ENCODE assay signal across 14 cellular contexts in the genomic region with DNA sequence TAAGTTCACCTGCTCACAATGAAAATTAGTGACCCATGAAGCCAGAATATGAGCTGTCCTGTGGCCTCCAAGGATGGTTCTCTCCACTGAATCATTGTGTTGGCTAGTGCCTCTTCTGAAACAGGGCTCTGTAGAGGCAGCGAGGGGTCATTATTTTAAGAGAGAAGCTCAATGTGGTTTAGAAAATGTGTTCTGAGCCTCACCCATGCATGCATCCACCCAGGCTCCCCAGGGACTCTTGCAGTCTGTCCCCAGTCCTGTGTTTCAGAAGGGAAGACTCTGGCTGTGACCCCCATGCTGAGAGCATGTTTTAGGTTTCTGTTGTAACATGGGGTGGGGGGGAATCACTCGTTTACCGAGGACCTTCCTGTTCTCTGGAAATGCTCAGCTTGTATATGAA.
DNase-seq lines count a peak whose midpoint lies in the region; ATAC-seq, FAIRE-seq and TF ChIP-seq lines count a peak whose summit lies in the region.
"Had no signal": no experiment of that assay in that cellular context is flagged by ENCODE, and none has a peak within 500 bp of the region (broad histone marks: within the 10 kb centered on the region; RNA-seq: fewer than 3 reads in every experiment).

No MANE protein-coding gene starts in this region.

- intact Hi-C loops in activated B cell treated with CpG ODN at 0.5 μM for 24 hours (cut with micrococcal nuclease) = no loop called here

- no peak overlapping the region for H3K27ac Mint-ChIP-seq in activated B cell treated with CpG ODN at 0.5 μM for 24 hours
- H3K27ac Mint-ChIP-seq in activated CD8-positive, alpha-beta memory T cell treated with anti-CD3 and anti-CD28 coated beads, Interleukin-2, amount 10 ng/mL, durations not matched to agents 7 days and 5 days = no peak overlapping the region
- H3K27ac Mint-ChIP-seq: activated T-helper 17 cell treated with anti-CD3 and anti-CD28 coated beads, Interleukin-2, amount 50 U/mL, for 72 hours; IgD-negative memory B cell had no signal

- peaks cover 17% of the 10 kb centered on the region for H3K27me3 Mint-ChIP-seq in activated B cell treated with CpG ODN at 0.5 μM for 24 hours
- no peaks in the 10 kb centered on the region for H3K27me3 Mint-ChIP-seq in activated CD8-positive, alpha-beta memory T cell treated with anti-CD3 and anti-CD28 coated beads, Interleukin-2, amount 10 ng/mL, durations not matched to agents 7 days and 5 days
- H3K27me3 Mint-ChIP-seq: activated T-helper 17 cell treated with anti-CD3 and anti-CD28 coated beads, Interleukin-2, amount 50 U/mL, for 72 hours had no signal

- FAIRE-seq in frontal cortex (lab: Jason Lieb, UNC) = no peak
- FAIRE-seq: endothelial cell of umbilical vein had no signal

- ATAC-seq in GM18520 (IDR thresholded peaks at IDR 0.05; ENCODE audit: unreplicated experiment) (peak; percentile 69), GM21515 (IDR thresholded peaks at IDR 0.05; ENCODE audit: unreplicated experiment) (peak; percentile 73), HG03095 (IDR thresholded peaks at IDR 0.05; ENCODE audit: unreplicated experiment) (peak; percentile 90), activated B cell treated with CpG ODN at 0.5 μM for 24 hours (ENCODE audit: low read depth) (peak; percentile 89)
- no peak for ATAC-seq in activated CD8-positive, alpha-beta memory T cell treated with anti-CD3 and anti-CD28 coated beads, Interleukin-2, amount 10 ng/mL, durations not matched to agents 7 days and 5 days
- ATAC-seq: activated T-helper 17 cell treated with anti-CD3 and anti-CD28 coated beads, Interleukin-2, amount 50 U/mL, for 72 hours had no signal

- H3K4me3 Mint-ChIP-seq in activated B cell treated with CpG ODN at 0.5 μM for 24 hours = peak overlapping the region; percentile 55
- no peak overlapping the region for H3K4me3 Mint-ChIP-seq in activated CD8-positive, alpha-beta memory T cell treated with anti-CD3 and anti-CD28 coated beads, Interleukin-2, amount 10 ng/mL, durations not matched to agents 7 days and 5 days
- H3K4me3 Mint-ChIP-seq: activated T-helper 17 cell treated with anti-CD3 and anti-CD28 coated beads, Interleukin-2, amount 50 U/mL, for 72 hours had no signal

- DNase-seq in activated B cell treated with CpG ODN at 0.5 μM for 24 hours (no peak), frontal cortex (ENCODE audit: low spot score in 2 of 2) (no peak), DMS153 (lab: John Stamatoyannopoulos, UW) (no peak), anterior cingulate cortex (lab: John Stamatoyannopoulos, UW) (no peak)
- DNase-seq in activated CD8-positive, alpha-beta memory T cell treated with anti-CD3 and anti-CD28 coated beads, Interleukin-2, amount 10 ng/mL, durations not matched to agents 7 days and 5 days = no peak
- DNase-seq: activated CD4-positive, alpha-beta T cell treated with anti-CD3 and anti-CD28 coated beads for 1 hour; posterior cingulate gyrus; stimulated activated naive CD4-positive, alpha-beta T cell had no signal

- H3K4me1 Mint-ChIP-seq in activated B cell treated with CpG ODN at 0.5 μM for 24 hours = peaks cover 47% of the 10 kb centered on the region
- H3K4me1 Mint-ChIP-seq in activated CD8-positive, alpha-beta memory T cell treated with anti-CD3 and anti-CD28 coated beads, Interleukin-2, amount 10 ng/mL, durations not matched to agents 7 days and 5 days = peaks cover under 1% of the 10 kb centered on the region

- POLR2A ChIA-PET in activated B cell treated with CpG ODN at 0.5 μM for 24 hours (lab: Charles Lee) = no interaction called here

- TF ChIP-seq CTCF in activated B cell treated with CpG ODN at 0.5 μM for 24 hours (IDR thresholded peaks at IDR 0.05) = no peak

- no peaks in the 10 kb centered on the region for H3K36me3 Mint-ChIP-seq in activated B cell treated with CpG ODN at 0.5 μM for 24 hours (ENCODE audit: low read depth)
- peaks cover 4% of the 10 kb centered on the region for H3K36me3 Mint-ChIP-seq in activated CD8-positive, alpha-beta memory T cell treated with anti-CD3 and anti-CD28 coated beads, Interleukin-2, amount 10 ng/mL, durations not matched to agents 7 days and 5 days
- H3K36me3 Mint-ChIP-seq: IgD-negative memory B cell had no signal

- H3K9me3 Mint-ChIP-seq in activated B cell treated with CpG ODN at 0.5 μM for 24 hours = peaks cover 6% of the 10 kb centered on the region
- no peaks in the 10 kb centered on the region for H3K9me3 Mint-ChIP-seq in activated CD8-positive, alpha-beta memory T cell treated with anti-CD3 and anti-CD28 coated beads, Interleukin-2, amount 10 ng/mL, durations not matched to agents 7 days and 5 days (ENCODE audit: low read depth)
- H3K9me3 Mint-ChIP-seq: activated T-helper 17 cell treated with anti-CD3 and anti-CD28 coated beads, Interleukin-2, amount 50 U/mL, for 72 hours had no signal

- CTCF ChIA-PET in activated B cell treated with CpG ODN at 0.5 μM for 24 hours (lab: Charles Lee) = interaction anchor here (1.0 to 1.9 kb wide), 3 partner anchors 8 to 45 kb away, joined by 3 to 9 read pairs (median 3); no protein-coding TSS in a partner anchor
- CTCF ChIA-PET in activated CD8-positive, alpha-beta memory T cell treated with anti-CD3 and anti-CD28 coated beads, Interleukin-2, amount 10 ng/mL, durations not matched to agents 7 days and 5 days (lab: Charles Lee) = interaction anchor here (1.8 kb wide), 1 partner anchor 8 kb away, joined by 7 read pairs; no protein-coding TSS in a partner anchor
